In the genomic region with DNA sequence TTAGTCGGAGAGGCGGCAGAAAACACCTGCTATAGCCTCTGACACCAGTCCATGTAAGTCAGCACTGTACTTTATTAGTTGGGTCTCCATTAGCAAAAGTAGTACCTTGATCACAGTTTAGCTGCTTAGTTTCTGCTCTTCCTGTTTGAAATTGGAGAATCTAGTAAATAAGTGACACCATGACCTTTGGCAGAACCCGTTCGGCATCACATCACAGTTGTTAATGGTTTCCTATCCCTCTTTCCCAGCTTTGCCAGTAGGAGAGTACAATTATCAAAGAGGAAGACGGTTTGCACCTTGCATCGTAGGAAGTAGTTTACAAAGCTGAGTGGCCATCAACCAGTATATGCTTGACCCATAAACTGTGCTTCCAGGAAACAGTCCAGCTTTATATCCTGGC, we compare ENCODE assay signal across 16 cellular contexts.
DNase-seq lines count a peak whose midpoint lies in the region; ATAC-seq and TF ChIP-seq lines count a peak whose summit lies in the region.
"Had no signal": no experiment of that assay in that cellular context is flagged by ENCODE, and none has a peak within 500 bp of the region (broad histone marks: within the 10 kb centered on the region; RNA-seq: fewer than 3 reads in every experiment).

No MANE protein-coding gene starts in this region.

- no peak overlapping the region for H3K4me3 Mint-ChIP-seq in nephron
- H3K4me3 Mint-ChIP-seq: CD4-positive, alpha-beta T cell; GM23338 had no signal

- H3K9me3 Mint-ChIP-seq in nephron = peaks cover 3% of the 10 kb centered on the region
- H3K9me3 Mint-ChIP-seq: CD4-positive, alpha-beta T cell; GM23338 had no signal

- no peaks in the 10 kb centered on the region for H3K27me3 Mint-ChIP-seq in nephron (ENCODE audit: low read depth)
- H3K27me3 Mint-ChIP-seq: CD4-positive, alpha-beta T cell had no signal

- no peak overlapping the region for H3K4me3 ChIP-seq in epithelial cell of proximal tubule (ENCODE audit: low read depth, low read length)
- no peak overlapping the region for H3K4me3 ChIP-seq in foreskin fibroblast (ENCODE audit: low read depth in 1 of 2, low read length in 2 of 2)
- H3K4me3 ChIP-seq: GM12878, GM23338, K562 had no signal

- TF ChIP-seq CTCF in epithelial cell of proximal tubule (conservative IDR thresholded peaks at IDR 0.05; ENCODE audit: low read depth, low read length) (peak; percentile 7), nephron (IDR thresholded peaks at IDR 0.05; ENCODE audit: unreplicated experiment in 3 of 3) (no peak), foreskin fibroblast (IDR thresholded peaks at IDR 0.05; ENCODE audit: low read depth, low read length) (no peak)

- peak; percentile 82 for ATAC-seq in left lobe of liver
- ATAC-seq: GM12878, GM23338, K562 had no signal

- H3K27ac Mint-ChIP-seq in nephron = peak overlapping the region in 2 of 3 experiments; percentile 55 to 90
- H3K27ac Mint-ChIP-seq: CD4-positive, alpha-beta T cell; GM23338 had no signal

- H3K4me1 Mint-ChIP-seq in nephron = peaks cover 17% of the 10 kb centered on the region

- DNase-seq in epithelial cell of proximal tubule (ENCODE audit: low read depth) = no peak
- DNase-seq in left lobe of liver (ENCODE audit: low spot score) = no peak
- DNase-seq in renal cortical epithelial cell (ENCODE audit: low read depth) = peak; percentile 61
- no peak for DNase-seq in DMS 273 (lab: John Stamatoyannopoulos, UW; ENCODE audit: unreplicated experiment)
- DNase-seq in foreskin fibroblast = no peak
- no peak for DNase-seq in DMS 273 treated with DMSO at 0.1 percent for 48 hours (lab: John Stamatoyannopoulos, UW)
- DNase-seq: CD4-positive, alpha-beta T cell; DMS53; DND-41; EL; HCEC 1CT; IMR-90 had no signal

- H3K36me3 Mint-ChIP-seq in nephron (ENCODE audit: low read depth) = peaks cover 36% of the 10 kb centered on the region
